ENCODE assay signal across 8 cellular contexts in the genomic region with DNA sequence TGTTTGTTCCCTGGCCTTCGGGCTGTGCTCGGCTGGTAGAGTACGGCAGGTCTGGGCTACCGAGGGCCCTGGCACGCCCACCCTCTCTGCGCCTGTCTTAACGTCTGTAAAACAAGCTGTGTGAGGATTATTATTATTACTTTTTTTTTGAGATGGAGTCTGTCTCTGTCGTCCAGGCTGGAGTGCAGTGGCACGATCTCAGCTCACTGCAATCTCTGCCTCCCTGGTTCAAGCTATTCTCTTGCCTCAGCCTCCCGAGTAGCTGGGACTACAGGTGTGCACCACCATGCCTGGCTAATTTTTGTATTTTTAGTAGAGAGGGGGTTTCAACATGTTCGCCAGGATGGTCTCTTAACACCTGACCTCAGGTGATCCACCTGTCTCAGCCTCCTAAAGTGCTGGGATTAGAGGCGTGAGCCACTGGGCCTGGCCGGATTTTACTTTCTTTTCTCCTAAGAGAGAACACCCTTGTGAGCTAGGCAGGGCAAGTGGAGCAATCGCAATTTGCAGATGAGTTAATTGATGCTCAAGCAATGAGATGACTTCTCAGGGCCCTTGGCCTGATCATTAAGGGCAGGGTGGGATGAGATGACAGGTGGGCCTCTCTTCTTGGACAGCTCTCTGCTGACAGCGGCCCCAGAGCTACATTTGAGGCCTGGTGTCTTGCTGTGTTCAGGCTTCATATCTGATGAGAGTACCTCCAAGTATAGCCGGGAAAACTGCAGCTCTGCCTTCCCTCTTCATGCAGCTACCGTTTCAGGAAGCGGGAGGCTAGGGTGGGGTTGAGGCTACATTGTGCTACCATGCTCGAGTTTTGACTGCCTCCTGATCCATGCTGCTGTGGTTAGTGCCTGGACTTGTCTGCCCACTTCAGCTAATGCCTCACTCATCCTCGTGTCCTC. TPM values are rescaled to one million over a fixed set of nuclear protein-coding genes. Genes with fewer than 3 reads are reported as not detected.
DNase-seq lines count a peak whose midpoint lies in the region; ATAC-seq and TF ChIP-seq lines count a peak whose summit lies in the region.

No MANE protein-coding gene starts in this region.

- H3K27ac Mint-ChIP-seq in activated naive CD4-positive, alpha-beta T cell treated with anti-CD3 and anti-CD28 coated beads, Interleukin-2, amount 10 ng/mL, durations not matched to agents 7 days and 5 days: peak overlapping the region; percentile 86

- H3K9me3 ChIP-seq in thoracic aorta: no peaks in the 10 kb centered on the region

- peaks cover 6% of the 10 kb centered on the region for H3K27me3 Mint-ChIP-seq in activated naive CD4-positive, alpha-beta T cell treated with anti-CD3 and anti-CD28 coated beads, Interleukin-2, amount 10 ng/mL, durations not matched to agents 7 days and 5 days

- TF ChIP-seq CTCF in astrocyte of the cerebellum (IDR thresholded peaks at IDR 0.05; ENCODE audit: low read depth, low read length, missing control alignments) (no peak), thoracic aorta (IDR thresholded peaks at IDR 0.05) (no peak)

- H3K4me1 Mint-ChIP-seq in activated naive CD4-positive, alpha-beta T cell treated with anti-CD3 and anti-CD28 coated beads, Interleukin-2, amount 10 ng/mL, durations not matched to agents 7 days and 5 days: peaks cover 45% of the 10 kb centered on the region

- peaks cover 11 to 13% of the 10 kb centered on the region in 2 donors for H3K4me1 ChIP-seq in thoracic aorta (ENCODE audit: control insufficient read depth in 1 of 2, low read depth in 2 of 2)

- peak overlapping the region; percentile 67 to 85 for H3K27ac ChIP-seq in thoracic aorta

- H3K4me3 ChIP-seq in astrocyte of the cerebellum (ENCODE audit: low read depth, low read length) (peak overlapping the region; percentile 88), thoracic aorta (peak overlapping the region; percentile 99)

- no peak for DNase-seq in activated naive CD4-positive, alpha-beta T cell treated with anti-CD3 and anti-CD28 coated beads, Interleukin-2, amount 10 ng/mL, durations not matched to agents 7 days and 5 days
- DNase-seq in activated naive CD4-positive, alpha-beta T cell (lab: John Stamatoyannopoulos, UW): no peak
- DNase-seq in astrocyte of the cerebellum (ENCODE audit: low read depth) (no peak), left colon (no peak), thoracic aorta (ENCODE audit: low spot score) (no peak), DMS 273 (lab: John Stamatoyannopoulos, UW; ENCODE audit: unreplicated experiment) (no peak)

- peak; percentile 30 for ATAC-seq in HG03175 (IDR thresholded peaks at IDR 0.05; ENCODE audit: unreplicated experiment)
- ATAC-seq in left colon: peak; percentile 39
- no peak for ATAC-seq in thoracic aorta (ENCODE audit: insufficient number of reproducible peaks, low FRiP score, low read depth)
- no peak for ATAC-seq in GM18519 (IDR thresholded peaks at IDR 0.05; ENCODE audit: low FRiP score, unreplicated experiment)

- H3K27me3 ChIP-seq in thoracic aorta (replicated peaks; ENCODE audit: insufficient read depth): no peaks in the 10 kb centered on the region

- in situ Hi-C loops in astrocyte of the cerebellum (cut with HindIII; ENCODE audit: low sequenced_read_pairs): no loop called here

- H3K36me3 ChIP-seq in thoracic aorta: no peaks in the 10 kb centered on the region

- intact Hi-C loops in left colon (cut with DNase I, micrococcal nuclease): loop anchor here (5.0 to 10.0 kb wide), 2 partner anchors 165 to 168 kb away; no protein-coding TSS in a partner anchor

- H3K4me3 Mint-ChIP-seq in activated naive CD4-positive, alpha-beta T cell treated with anti-CD3 and anti-CD28 coated beads, Interleukin-2, amount 10 ng/mL, durations not matched to agents 7 days and 5 days: peak overlapping the region; percentile 96

- CTCF ChIA-PET in activated naive CD4-positive, alpha-beta T cell treated with anti-CD3 and anti-CD28 coated beads, Interleukin-2, amount 10 ng/mL, durations not matched to agents 7 days and 5 days (lab: Charles Lee): interaction anchor here (0.6 to 5.6 kb wide), 21 partner anchors 22 to 762 kb away, joined by 3 to 106 read pairs (median 4); a partner anchor contains a TSS

- no peaks in the 10 kb centered on the region for H3K9me3 Mint-ChIP-seq in activated naive CD4-positive, alpha-beta T cell treated with anti-CD3 and anti-CD28 coated beads, Interleukin-2, amount 10 ng/mL, durations not matched to agents 7 days and 5 days

- H3K36me3 Mint-ChIP-seq in activated naive CD4-positive, alpha-beta T cell treated with anti-CD3 and anti-CD28 coated beads, Interleukin-2, amount 10 ng/mL, durations not matched to agents 7 days and 5 days: peaks cover 9% of the 10 kb centered on the region

RNA-seq across cellular contexts. Expression of a gene that starts 0.9 kb away (rescaled TPM):
- 10 to 100 TPM in 1 of 2 donors, 1 to 10 TPM in 1; 8.2 to 11.5 TPM for total RNA-seq in left colon
- total RNA-seq in thoracic aorta: 10 to 100 TPM in 1 of 2 donors, 1 to 10 TPM in 1; 7.1 to 41.3 TPM

RNA-seq across cellular contexts. Expression of a gene that starts 13.0 kb away (rescaled TPM):
- total RNA-seq in left colon: 100 to 1,000 TPM; 116 to 152 TPM
- total RNA-seq in thoracic aorta: 10 to 100 TPM; 20.7 to 28.0 TPM

Comparison
In these comparisons a context has a peak if more than half of its experiments do, and no peak if none do; other contexts are left out.
1. ATAC-seq: peak in HG03175 (single experiment) and left colon (single experiment); none in thoracic aorta (single experiment) and GM18519 (single experiment).
2. RNA of a gene that starts 13.0 kb away (total RNA-seq): 116 to 152 TPM in left colon; 20.7 to 28.0 TPM in thoracic aorta; every median in the first group is over 4 times any median in the second.